ENCODE assay signal across 8 cellular contexts in genomic region chr17:73474370-73474988, GRCh38.
DNase-seq lines count a peak whose midpoint lies in the region; ATAC-seq, FAIRE-seq and TF ChIP-seq lines count a peak whose summit lies in the region.

No MANE protein-coding gene starts in this region.

- no peaks in the 10 kb centered on the region for H3K79me2 ChIP-seq in keratinocyte (ENCODE audit: control insufficient read depth, insufficient read depth, low read length)

- TF ChIP-seq POLR2A in uterus (IDR thresholded peaks at IDR 0.05): no peak

- CTCF ChIA-PET in GM10248 (lab: Yijun Ruan, JAX): interaction anchor here (1.3 kb wide), 1 partner anchor 15 kb away, joined by 3 read pairs; no protein-coding TSS in a partner anchor

- dilution Hi-C loops in keratinocyte (cut with MboI; ENCODE audit: extremely low pct_ligation_motif_present, low sequenced_read_pairs): no loop called here

- H3K9me1 ChIP-seq in keratinocyte (ENCODE audit: control insufficient read depth, extremely low read depth, insufficient read depth, low read length): no peaks in the 10 kb centered on the region

- no peak overlapping the region for H2AFZ ChIP-seq in keratinocyte (ENCODE audit: control insufficient read depth, low read length)

- intact Hi-C loops in uterus (cut with DNase I; ENCODE audit: low total_unique reads): no loop called here

- no peak overlapping the region for H3K27ac ChIP-seq in keratinocyte (ENCODE audit: control insufficient read depth, insufficient read depth, low read length)
- no peak overlapping the region for H3K27ac ChIP-seq in uterus

- POLR2A ChIA-PET in GM10248 (lab: Yijun Ruan, JAX): no interaction called here

- peak; percentile 2 for DNase-seq in stimulated activated CD4-positive, alpha-beta T cell treated with anti-CD3 and anti-CD28 coated beads, Interleukin-12 subunit alpha, Interleukin-12 subunit beta, amount 100 ng/mL, for 4 hours
- DNase-seq in stimulated activated CD4-positive, alpha-beta T cell treated with anti-CD3 and anti-CD28 coated beads, Interleukin-4, amount 100 ng/mL, for 1 hour: no peak
- peak; percentile 77 for DNase-seq in UCSD-AML1 (lab: John Stamatoyannopoulos, UW; ENCODE audit: unreplicated experiment)
- DNase-seq in keratinocyte (ENCODE audit: low read depth, low spot score): peak; percentile 17
- DNase-seq in uterus: peak; percentile 25 to 26
- DNase-seq in GM10248 (ENCODE audit: extremely low spot score): no peak
- no peak for DNase-seq in T-helper 2 cell

- peak; percentile 80 for FAIRE-seq in keratinocyte (lab: Jason Lieb, UNC)

- no peak for ATAC-seq in HG03196 (IDR thresholded peaks at IDR 0.05; ENCODE audit: unreplicated experiment)

- H4K20me1 ChIP-seq in keratinocyte (ENCODE audit: control insufficient read depth, extremely low read depth, insufficient read depth, low read length): no peaks in the 10 kb centered on the region

- H3K4me3 ChIP-seq in keratinocyte (ENCODE audit: control insufficient read depth in 2 of 3, extremely low read depth in 1 of 3, insufficient read depth in 2 of 3, low read depth in 1 of 3, low read length in 3 of 3) (no peak overlapping the region), uterus (no peak overlapping the region)

- H3K36me3 ChIP-seq in keratinocyte (ENCODE audit: control insufficient read depth in 2 of 2, extremely low read depth in 1 of 2, insufficient read depth in 2 of 2, low read length in 2 of 2) (no peaks in the 10 kb centered on the region), uterus (no peaks in the 10 kb centered on the region)

- peak overlapping the region; percentile 19 for H3K4me2 ChIP-seq in keratinocyte (ENCODE audit: control insufficient read depth, extremely low read depth, insufficient read depth, low read depth, low read length)

- no peak overlapping the region for H3K9ac ChIP-seq in keratinocyte (ENCODE audit: control insufficient read depth, extremely low read depth, insufficient read depth, low read length)

- peaks cover 10% of the 10 kb centered on the region for H3K27me3 ChIP-seq in keratinocyte (ENCODE audit: control insufficient read depth, extremely low read depth, insufficient read depth, low read length)
- H3K27me3 ChIP-seq in uterus: peaks cover 0 to 6% of the 10 kb centered on the region in 2 donors

- H3K9me3 ChIP-seq in keratinocyte (ENCODE audit: control insufficient read depth, low read depth, low read length): no peaks in the 10 kb centered on the region
- H3K9me3 ChIP-seq in uterus: no peaks in the 10 kb centered on the region

- TF ChIP-seq CTCF in keratinocyte (optimal IDR thresholded peaks at IDR 0.05 in 1 of 3, IDR thresholded peaks at IDR 0.05 in 1 of 3, conservative IDR thresholded peaks at IDR 0.05 in 1 of 3; ENCODE audit: extremely low read depth in 1 of 3, insufficient read depth in 2 of 3, low read length in 3 of 3) (no peak), uterus (IDR thresholded peaks at IDR 0.05) (no peak), GM10248 (IDR thresholded peaks at IDR 0.05; ENCODE audit: control extremely low read depth, extremely low read depth, low read depth, missing control alignments) (no peak)

- H3K4me1 ChIP-seq in keratinocyte (ENCODE audit: control insufficient read depth, extremely low read depth, insufficient read depth, low read length) (peaks cover 5% of the 10 kb centered on the region), uterus (no peaks in the 10 kb centered on the region)

Comparison
In these comparisons a context has a peak if more than half of its experiments do, and no peak if none do; other contexts are left out.
1. DNase-seq: peak in stimulated activated CD4-positive, alpha-beta T cell treated with anti-CD3 and anti-CD28 coated beads, Interleukin-12 subunit alpha, Interleukin-12 subunit beta, amount 100 ng/mL, for 4 hours (single experiment), UCSD-AML1 (single experiment), keratinocyte (single experiment) and uterus (2 of 2); none in stimulated activated CD4-positive, alpha-beta T cell treated with anti-CD3 and anti-CD28 coated beads, Interleukin-4, amount 100 ng/mL, for 1 hour (single experiment), GM10248 (single experiment) and T-helper 2 cell (0 of 5).